9 cellular contexts compared by ENCODE assay signal in the genomic region with DNA sequence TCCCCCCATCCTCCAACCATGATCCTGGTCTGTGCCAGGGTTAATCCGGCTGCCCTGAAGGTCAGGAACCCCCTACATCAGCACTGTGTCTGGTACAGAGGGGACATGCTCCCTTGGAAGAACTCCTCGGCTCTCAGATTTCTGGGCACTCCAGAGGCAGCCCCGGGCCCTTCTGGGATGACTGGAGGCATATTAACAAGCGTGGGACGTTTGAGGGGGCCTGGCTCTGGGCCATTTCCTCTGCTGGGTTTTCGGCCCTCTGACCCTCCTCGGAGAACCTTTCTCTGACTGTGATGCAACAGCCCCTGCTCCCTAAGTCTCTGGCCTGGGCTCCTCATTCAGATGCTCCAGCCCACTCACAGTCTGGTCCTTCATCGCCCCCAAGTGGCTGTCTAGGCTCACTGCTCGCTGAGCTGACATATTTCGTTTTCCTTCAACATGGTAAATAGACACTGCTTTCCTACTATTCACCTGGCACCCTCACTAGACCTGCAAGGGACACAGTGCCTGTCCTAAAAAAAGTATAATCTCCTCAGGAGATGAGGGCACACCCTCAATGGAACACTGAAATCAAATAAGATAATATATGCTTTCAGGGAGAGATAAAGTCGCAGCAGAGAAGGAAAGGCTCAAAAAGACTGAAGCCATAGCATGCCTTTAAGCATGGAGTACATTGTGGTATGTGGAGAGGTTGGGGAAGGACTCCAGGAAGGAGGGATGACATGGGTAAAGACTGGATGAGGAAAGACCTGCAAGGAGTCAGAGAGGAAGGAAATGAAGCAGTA.
DNase-seq lines count a peak whose midpoint lies in the region; ATAC-seq, FAIRE-seq and TF ChIP-seq lines count a peak whose summit lies in the region.
"Had no signal": no experiment of that assay in that cellular context is flagged by ENCODE, and none has a peak within 500 bp of the region (broad histone marks: within the 10 kb centered on the region; RNA-seq: fewer than 3 reads in every experiment).

No MANE protein-coding gene starts in this region.

- H3K27ac ChIP-seq in endothelial cell of umbilical vein (ENCODE audit: insufficient read depth, low read depth, low read length) (no peak overlapping the region), mesendoderm (ENCODE audit: low read depth, low read length) (no peak overlapping the region)
- H3K27ac ChIP-seq: skin epidermis had no signal

- no peaks in the 10 kb centered on the region for H3K79me2 ChIP-seq in endothelial cell of umbilical vein (ENCODE audit: control insufficient read depth, insufficient read depth, low read length)
- H3K79me2 ChIP-seq in mesendoderm (ENCODE audit: control insufficient read depth, insufficient read depth, low read length): no peaks in the 10 kb centered on the region

- no CpG with 5 or more reads among the region's 11 CpGs for WGBS in mesendoderm (ENCODE audit: extremely low coverage, insufficient coverage, low lambda C conversion rate)

- no TSS peak for BruUV-seq in endothelial cell of umbilical vein (replicated peaks; lab: Mats Ljungman, UMichigan)

- H3K27me3 Mint-ChIP-seq in HFFc6 (ENCODE audit: insufficient read depth): peaks cover 4% of the 10 kb centered on the region

- TF ChIP-seq CTCF in AG09309 (IDR thresholded peaks at IDR 0.05; ENCODE audit: control insufficient read depth, insufficient read depth, low read depth, low read length, missing control alignments): peak; percentile 97
- peak; percentile 76 for TF ChIP-seq CTCF in GM10248 (IDR thresholded peaks at IDR 0.05; ENCODE audit: control extremely low read depth, extremely low read depth, low read depth, missing control alignments)
- peak; percentile 90 for TF ChIP-seq CTCF in HFFc6 (IDR thresholded peaks at IDR 0.05)
- peak; percentile 86 to 87 for TF ChIP-seq CTCF in endothelial cell of umbilical vein (IDR thresholded peaks at IDR 0.05; ENCODE audit: extremely low read depth in 1 of 2, insufficient read depth in 1 of 2, low read depth in 1 of 2, low read length in 2 of 2)

- H3K4ac ChIP-seq in mesendoderm (ENCODE audit: low read depth, low read length): peak overlapping the region; percentile 78

- no peaks in the 10 kb centered on the region for H3K9me3 ChIP-seq in endothelial cell of umbilical vein (replicated peaks; ENCODE audit: control insufficient read depth, insufficient read depth, low read length)

- DNase-seq in AG09309 (ENCODE audit: low read depth) (peak; percentile 44), GM10248 (ENCODE audit: extremely low spot score) (peak; percentile 68), HFFc6 (peak; percentile 61), NAMALWA (ENCODE audit: low spot score) (peak; percentile 76), endothelial cell of umbilical vein (ENCODE audit: low read depth, low spot score) (peak; percentile 66), mesendoderm (peak; percentile 90), ureter (ENCODE audit: low spot score) (peak; percentile 66)

- H4K8ac ChIP-seq in mesendoderm (ENCODE audit: low read depth, low read length): no peak overlapping the region

- H3K4me1 Mint-ChIP-seq in HFFc6 (ENCODE audit: low read depth): peaks cover 39% of the 10 kb centered on the region

- peak; percentile 98 for ATAC-seq in SK-N-SH treated with all-trans-retinoic acid at 6 μM for 48 hours

- H4K20me1 ChIP-seq in endothelial cell of umbilical vein (replicated peaks; ENCODE audit: control insufficient read depth, extremely low read depth, insufficient read depth, low read length): no peaks in the 10 kb centered on the region

- CTCF ChIA-PET in GM10248 (lab: Yijun Ruan, JAX) (interaction anchor here (0.7 to 2.4 kb wide), 16 partner anchors 9 to 882 kb away, joined by 3 to 32 read pairs (median 4); a partner anchor contains a TSS), endothelial cell of umbilical vein (lab: Charles Lee) (interaction anchor here (0.6 to 5.2 kb wide), 42 partner anchors 9 to 534 kb away, joined by 3 to 155 read pairs (median 4); a partner anchor contains a TSS)

- H2AK5ac ChIP-seq in mesendoderm (ENCODE audit: low read length): no peak overlapping the region

- no peak overlapping the region for H3K27ac Mint-ChIP-seq in HFFc6

- no peaks in the 10 kb centered on the region for H3K9me1 ChIP-seq in endothelial cell of umbilical vein (replicated peaks; ENCODE audit: control insufficient read depth, extremely low read depth, insufficient read depth, low read length)

- no peak overlapping the region for H3K4me2 ChIP-seq in endothelial cell of umbilical vein (ENCODE audit: insufficient read depth, low read length)
- no peak overlapping the region for H3K4me2 ChIP-seq in mesendoderm (ENCODE audit: low read length)

- H3K4me1 ChIP-seq in endothelial cell of umbilical vein (ENCODE audit: control insufficient read depth, extremely low read depth, insufficient read depth, low read length) (no peaks in the 10 kb centered on the region), mesendoderm (ENCODE audit: control insufficient read depth, low read depth, low read length) (peaks cover 4% of the 10 kb centered on the region)

- POLR2A ChIA-PET in GM10248 (lab: Yijun Ruan, JAX): no interaction called here
- POLR2A ChIA-PET in endothelial cell of umbilical vein (lab: Charles Lee): no interaction called here

- H3K27me3 ChIP-seq in endothelial cell of umbilical vein (ENCODE audit: control insufficient read depth in 2 of 2, insufficient read depth in 2 of 2, low read length in 2 of 2) (peaks cover 4 to 7% of the 10 kb centered on the region in 2 experiments), mesendoderm (ENCODE audit: insufficient read depth, low read length, poor library complexity) (no peaks in the 10 kb centered on the region)

- dilution Hi-C loops in endothelial cell of umbilical vein (cut with MboI; ENCODE audit: extremely low pct_ligation_motif_present, low sequenced_read_pairs): no loop called here

- peak overlapping the region; percentile 50 for H3K56ac ChIP-seq in mesendoderm (ENCODE audit: low read length)

- no peak overlapping the region for H2BK120ac ChIP-seq in mesendoderm (ENCODE audit: low read depth, low read length)

- H3K36me3 ChIP-seq in endothelial cell of umbilical vein (ENCODE audit: control insufficient read depth in 2 of 2, extremely low read depth in 1 of 2, insufficient read depth in 2 of 2, low read length in 2 of 2) (no peaks in the 10 kb centered on the region), mesendoderm (ENCODE audit: control insufficient read depth, insufficient read depth, low read length) (no peaks in the 10 kb centered on the region)

- H3K36me3 Mint-ChIP-seq in HFFc6 (ENCODE audit: low read depth): no peaks in the 10 kb centered on the region

- peak; percentile 92 for FAIRE-seq in endothelial cell of umbilical vein (lab: Jason Lieb, UNC)

- H3K18ac ChIP-seq in mesendoderm (ENCODE audit: low read length): peak overlapping the region; percentile 46

- intact Hi-C loops in endothelial cell of umbilical vein (cut with micrococcal nuclease): loop anchor here (1.0 to 5.0 kb wide), 7 partner anchors 84 to 521 kb away; no protein-coding TSS in a partner anchor

- H3K4me3 Mint-ChIP-seq in HFFc6: no peak overlapping the region

- H2BK15ac ChIP-seq in mesendoderm (replicated peaks; ENCODE audit: low read depth): no peak overlapping the region

- H3K23ac ChIP-seq in mesendoderm (ENCODE audit: low read length): no peak overlapping the region

- H3K9ac ChIP-seq in endothelial cell of umbilical vein (replicated peaks; ENCODE audit: extremely low read depth, insufficient read depth, low read length): no peak overlapping the region
- no peak overlapping the region for H3K9ac ChIP-seq in mesendoderm (ENCODE audit: low read length)

- H2AFZ ChIP-seq in endothelial cell of umbilical vein (ENCODE audit: low read depth, low read length): no peak overlapping the region

- no peak for TF ChIP-seq POLR2A in endothelial cell of umbilical vein (IDR thresholded peaks at IDR 0.05; ENCODE audit: low read depth, low read length)

- H2BK5ac ChIP-seq in mesendoderm (ENCODE audit: low read length): peak overlapping the region; percentile 6

- H4K5ac ChIP-seq in mesendoderm (ENCODE audit: low read length): no peak overlapping the region

- H3K4me3 ChIP-seq in AG09309 (ENCODE audit: control insufficient read depth, low read depth, low read length) (no peak overlapping the region), endothelial cell of umbilical vein (replicated peaks in 1 of 3; ENCODE audit: insufficient read depth in 1 of 3, low read depth in 1 of 3, low read length in 3 of 3) (no peak overlapping the region), mesendoderm (ENCODE audit: low read length) (no peak overlapping the region)
- H3K4me3 ChIP-seq: skin epidermis had no signal

- no peaks in the 10 kb centered on the region for H3K79me1 ChIP-seq in mesendoderm (ENCODE audit: low read length)

- no peaks in the 10 kb centered on the region for H3K9me3 Mint-ChIP-seq in HFFc6

TF ChIP-seq in SK-N-SH treated with all-trans-retinoic acid at 6 μM for 48 hours, 23 proteins besides CTCF, POLR2A, EP300 and RAD21 (continues in another document):
- TF ChIP-seq ESRRG (CRISPR knock-in tag; IDR thresholded peaks at IDR 0.05) (no peak), ZNF565 (CRISPR knock-in tag; conservative IDR thresholded peaks at IDR 0.05; ENCODE audit: low read depth) (no peak)

TF ChIP-seq in endothelial cell of umbilical vein, 7 proteins besides CTCF, POLR2A, EP300 and RAD21:
- TF ChIP-seq GATA2 (IDR thresholded peaks at IDR 0.05; ENCODE audit: insufficient read depth, insufficient read length, low read depth, low read length) (no peak), FOS (IDR thresholded peaks at IDR 0.05; ENCODE audit: borderline replicate concordance, insufficient read depth, low read length) (peak; percentile 94), MYC (IDR thresholded peaks at IDR 0.05; ENCODE audit: low read depth, low read length) (no peak), EZH2 (IDR thresholded peaks at IDR 0.05; ENCODE audit: borderline replicate concordance, low read depth, low read length, severe bottlenecking) (no peak), POLR2AphosphoS5 (IDR thresholded peaks at IDR 0.05; ENCODE audit: insufficient read depth, low read depth, low read length) (no peak), JUN (IDR thresholded peaks at IDR 0.05; ENCODE audit: borderline replicate concordance, insufficient read depth, insufficient read length, low read depth) (peak; percentile 25)
- TF ChIP-seq, protein P1, sequence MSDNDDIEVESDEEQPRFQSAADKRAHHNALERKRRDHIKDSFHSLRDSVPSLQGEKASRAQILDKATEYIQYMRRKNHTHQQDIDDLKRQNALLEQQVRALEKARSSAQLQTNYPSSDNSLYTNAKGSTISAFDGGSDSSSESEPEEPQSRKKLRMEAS (IDR thresholded peaks at IDR 0.05; ENCODE audit: insufficient read depth, insufficient read length): no peak
